ENCODE assay signal across 8 cellular contexts in the genomic region with DNA sequence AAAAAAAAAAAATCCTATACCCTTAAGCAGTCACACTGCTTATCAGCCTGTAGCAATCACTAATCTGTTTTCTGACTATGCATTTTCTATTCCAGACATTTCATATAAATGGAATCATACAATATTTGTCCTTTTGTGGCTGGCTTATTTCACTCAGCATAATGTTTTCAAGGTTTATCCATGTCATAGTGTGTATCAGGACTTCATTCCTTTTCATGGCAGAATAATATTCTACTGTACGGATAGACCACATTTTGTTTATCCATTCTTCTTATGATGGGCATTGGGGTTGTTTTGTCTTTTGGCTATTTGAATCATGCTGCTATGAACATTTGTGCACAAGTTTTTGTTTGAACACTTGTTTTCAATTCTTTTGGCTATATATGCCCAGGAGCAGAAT. TPM values are rescaled to one million over a fixed set of nuclear protein-coding genes. Genes with fewer than 3 reads are reported as not detected.
"Had no signal": no experiment of that assay in that cellular context is flagged by ENCODE, and none has a peak within 500 bp of the region (broad histone marks: within the 10 kb centered on the region; RNA-seq: fewer than 3 reads in every experiment).

No MANE protein-coding gene starts in this region.

- H3K9ac ChIP-seq: GM23248 had no signal

- DNase-seq: GM23248, GOT3, H7, H9, HCEC 1CT, HFFc6 had no signal

- H3K4me3 ChIP-seq: GM23248, GM23338, HAP-1 had no signal

- H3K27ac ChIP-seq: GM23248 had no signal

- H3K4me1 Mint-ChIP-seq: GM23338 had no signal

- H3K9me3 ChIP-seq: HAP-1 had no signal

- ATAC-seq: GM23338 had no signal

- H3K4me1 ChIP-seq: HAP-1 had no signal

- H3K27ac Mint-ChIP-seq: GM23338, H9, HFFc6 had no signal

- H3K9me3 Mint-ChIP-seq: HFFc6 had no signal

- H2AFZ ChIP-seq: GM23248, GM23338 had no signal

- H3K4me3 Mint-ChIP-seq: GM23338, H9, HFFc6 had no signal

- H3K36me3 ChIP-seq: HAP-1 had no signal

- H3K4me2 ChIP-seq: GM23338 had no signal

RNA-seq across cellular contexts. Expression of gene KSR2, which starts 8.6 kb away (rescaled TPM):
- total RNA-seq: GM23248 had no signal
- polyA plus RNA-seq: GM23248 had no signal
